Comparison of ENCODE assay signal across 8 cellular contexts in genomic region chr2:178194600-178195389, GRCh38. TPM values are rescaled to one million over a fixed set of nuclear protein-coding genes. Genes with fewer than 3 reads are reported as not detected.
DNase-seq lines count a peak whose midpoint lies in the region; ATAC-seq, FAIRE-seq and TF ChIP-seq lines count a peak whose summit lies in the region.

No MANE protein-coding gene starts in this region.

- H3K27ac Mint-ChIP-seq in brain = peak overlapping the region; percentile 27 to 94 (median 84)

- H3K4me1 Mint-ChIP-seq in brain = peaks cover 39% of the 10 kb centered on the region

- H3K9me3 ChIP-seq in AG04450 (ENCODE audit: control insufficient read depth, insufficient read depth, low read length) (peaks cover 5% of the 10 kb centered on the region; the same call in 1 of the 2 replicates), iPS-18a (ENCODE audit: control insufficient read depth, low read depth, low read length) (no peaks in the 10 kb centered on the region)

- CTCF ChIA-PET in AG04450 (lab: Charles Lee) = interaction anchor here (0.6 to 2.0 kb wide), 5 partner anchors 8 to 220 kb away, joined by 4 to 9 read pairs (median 5); no protein-coding TSS in a partner anchor

- H3K36me3 ChIP-seq in iPS-18a (ENCODE audit: control insufficient read depth, low read depth, low read length) = no peaks in the 10 kb centered on the region

- TF ChIP-seq CTCF in AG04450 (IDR thresholded peaks at IDR 0.05; ENCODE audit: low read depth, low read length) = no peak
- TF ChIP-seq CTCF in GM13977 (IDR thresholded peaks at IDR 0.05; ENCODE audit: extremely low read depth, insufficient read depth, missing control alignments) = no peak
- TF ChIP-seq CTCF in brain (conservative IDR thresholded peaks at IDR 0.05) = peak in 1 of 2 experiments; percentile 29
- no peak for TF ChIP-seq CTCF in retinal pigment epithelial cell (conservative IDR thresholded peaks at IDR 0.05; ENCODE audit: low read depth, low read length)

- peaks cover 71% of the 10 kb centered on the region for H3K27me3 Mint-ChIP-seq in brain

- peak; percentile 9 for ATAC-seq in HG03342 (IDR thresholded peaks at IDR 0.05; ENCODE audit: unreplicated experiment)

- peak overlapping the region; percentile 21 for H3K9ac ChIP-seq in iPS-18a (ENCODE audit: low read length)

- FAIRE-seq in RCC 7860 (lab: Jason Lieb, UNC) = no peak

- H3K4me3 Mint-ChIP-seq in brain = peak overlapping the region; percentile 91 to 96 (median 96)

- in situ Hi-C loops in GM13977 (cut with MboI; ENCODE audit: low pct_unique_long_range_greater_than_20kb, low sequenced_read_pairs, unreplicated experiment) = no loop called here

- no peak overlapping the region for H3K27ac ChIP-seq in AG04450 (ENCODE audit: low read depth, low read length)
- no peak overlapping the region for H3K27ac ChIP-seq in iPS-18a (ENCODE audit: low read length)

- DNase-seq in AG04450 (ENCODE audit: low read depth, low spot score) (no peak), GM13977 (ENCODE audit: low spot score) (peak; percentile 30), RCC 7860 (ENCODE audit: low spot score) (peak; percentile 52), retinal pigment epithelial cell (ENCODE audit: low read depth) (no peak), inferior parietal cortex (ENCODE audit: extremely low spot score) (no peak)

- H3K4me1 ChIP-seq in iPS-18a (ENCODE audit: control insufficient read depth, low read depth, low read length) = peaks cover 13% of the 10 kb centered on the region

- POLR2A ChIA-PET in AG04450 (lab: Yijun Ruan, JAX) = interaction anchor here (0.6 to 1.2 kb wide), 4 partner anchors 84 to 322 kb away, joined by 3 to 5 read pairs (median 3); no protein-coding TSS in a partner anchor

- no peaks in the 10 kb centered on the region for H3K36me3 Mint-ChIP-seq in brain

- H3K4me3 ChIP-seq in AG04450 (ENCODE audit: low read depth, low read length) (peak overlapping the region; percentile 76), iPS-18a (ENCODE audit: low read length) (peak overlapping the region; percentile 83), retinal pigment epithelial cell (ENCODE audit: low read length) (peak overlapping the region; percentile 71)

- H3K9me3 Mint-ChIP-seq in brain = peaks cover 0 to 3% (median 0%) of the 10 kb centered on the region in 5 experiments

- no peaks in the 10 kb centered on the region for H3K27me3 ChIP-seq in AG04450 (ENCODE audit: control insufficient read depth, insufficient read depth, low read length)
- peaks cover 59% of the 10 kb centered on the region for H3K27me3 ChIP-seq in iPS-18a (ENCODE audit: control insufficient read depth, insufficient read depth, low read length)

RNA-seq across cellular contexts. Expression of gene OSBPL6, which starts 0.5 kb away (rescaled TPM):
- polyA plus RNA-seq in AG04450 (2011; rRNA removed) = 4.5 and 5.0 TPM in 2 replicates
- polyA minus RNA-seq in AG04450 (2011; rRNA and poly(A)+ RNA removed) = 3.8 and 5.2 TPM in 2 replicates
- 3.6 TPM for polyA plus RNA-seq in brain (ENCODE audit: insufficient read depth, low read depth, low replicate concordance)

Comparison
In these comparisons a context has a peak if more than half of its experiments do, and no peak if none do; other contexts are left out.
1. DNase-seq: peak in GM13977 (single experiment) and RCC 7860 (single experiment); none in AG04450 (single experiment), retinal pigment epithelial cell (single experiment) and inferior parietal cortex (single experiment).
2. Peak in every context shown above with its lines, with median percentiles within 50 percentile points of each other: H3K4me3 ChIP-seq.